2 cellular contexts compared by ENCODE assay signal in the genomic region with DNA sequence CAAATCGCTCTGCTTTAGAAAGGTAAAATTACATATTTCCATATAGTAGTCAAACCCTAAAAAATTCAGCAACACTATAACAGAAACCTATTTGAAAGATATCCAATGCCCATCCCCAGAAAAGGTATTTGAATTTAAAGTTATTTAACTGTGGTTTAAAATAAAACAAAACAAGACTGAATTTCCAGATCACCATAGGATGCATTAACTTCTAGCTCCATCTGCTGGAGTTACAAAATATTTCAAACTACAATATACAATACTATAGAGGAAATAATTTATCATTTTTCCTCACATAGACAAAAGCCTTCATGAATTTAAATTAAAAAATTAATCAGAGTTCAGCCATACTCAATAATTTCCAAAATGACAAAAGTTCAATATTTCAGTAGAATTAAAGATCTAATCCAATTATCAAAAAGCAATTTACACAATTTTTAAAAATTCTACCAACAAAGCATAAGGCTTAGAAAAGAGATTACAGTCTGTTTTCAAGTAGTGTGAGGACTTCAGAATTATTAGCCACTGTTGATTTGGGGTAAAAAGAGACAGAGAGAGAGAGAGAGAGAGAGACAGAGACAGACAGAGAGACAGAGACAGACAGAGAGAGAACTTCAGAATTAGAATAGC.
TF ChIP-seq lines count a peak whose summit lies in the region.

No MANE protein-coding gene starts in this region.

TF ChIP-seq in Ishikawa, 13 proteins besides CTCF, POLR2A, EP300 and RAD21 (continued from another document):
- TF ChIP-seq, protein P1, sequence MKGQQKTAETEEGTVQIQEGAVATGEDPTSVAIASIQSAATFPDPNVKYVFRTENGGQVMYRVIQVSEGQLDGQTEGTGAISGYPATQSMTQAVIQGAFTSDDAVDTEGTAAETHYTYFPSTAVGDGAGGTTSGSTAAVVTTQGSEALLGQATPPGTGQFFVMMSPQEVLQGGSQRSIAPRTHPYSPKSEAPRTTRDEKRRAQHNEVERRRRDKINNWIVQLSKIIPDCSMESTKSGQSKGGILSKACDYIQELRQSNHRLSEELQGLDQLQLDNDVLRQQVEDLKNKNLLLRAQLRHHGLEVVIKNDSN (IDR thresholded peaks at IDR 0.05) = no peak
- no peak for TF ChIP-seq TEAD4 (IDR thresholded peaks at IDR 0.05)
- no peak for TF ChIP-seq CEBPB (IDR thresholded peaks at IDR 0.05)
- TF ChIP-seq TAF1 (IDR thresholded peaks at IDR 0.05; ENCODE audit: low read depth) = no peak
- TF ChIP-seq EGR1 (IDR thresholded peaks at IDR 0.05) = no peak
- TF ChIP-seq, protein P2, sequence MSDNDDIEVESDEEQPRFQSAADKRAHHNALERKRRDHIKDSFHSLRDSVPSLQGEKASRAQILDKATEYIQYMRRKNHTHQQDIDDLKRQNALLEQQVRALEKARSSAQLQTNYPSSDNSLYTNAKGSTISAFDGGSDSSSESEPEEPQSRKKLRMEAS (IDR thresholded peaks at IDR 0.05) = no peak
- TF ChIP-seq CREB1 (IDR thresholded peaks at IDR 0.05; ENCODE audit: low read depth) = no peak

TF ChIP-seq in HepG2, 621 proteins besides CTCF, POLR2A, EP300 and RAD21 (continued from another document):
- TF ChIP-seq, protein P3, sequence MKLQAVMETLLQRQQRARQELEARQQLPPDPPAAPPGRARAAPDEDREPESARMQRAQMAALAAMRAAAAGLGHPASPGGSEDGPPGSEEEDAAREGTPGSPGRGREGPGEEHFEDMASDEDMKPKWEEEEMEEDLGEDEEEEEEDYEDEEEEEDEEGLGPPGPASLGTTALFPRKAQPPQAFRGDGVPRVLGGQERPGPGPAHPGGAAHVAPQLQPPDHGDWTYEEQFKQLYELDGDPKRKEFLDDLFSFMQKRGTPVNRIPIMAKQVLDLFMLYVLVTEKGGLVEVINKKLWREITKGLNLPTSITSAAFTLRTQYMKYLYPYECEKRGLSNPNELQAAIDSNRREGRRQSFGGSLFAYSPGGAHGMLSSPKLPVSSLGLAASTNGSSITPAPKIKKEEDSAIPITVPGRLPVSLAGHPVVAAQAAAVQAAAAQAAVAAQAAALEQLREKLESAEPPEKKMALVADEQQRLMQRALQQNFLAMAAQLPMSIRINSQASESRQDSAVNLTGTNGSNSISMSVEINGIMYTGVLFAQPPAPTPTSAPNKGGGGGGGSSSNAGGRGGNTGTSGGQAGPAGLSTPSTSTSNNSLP (IDR thresholded peaks at IDR 0.05; ENCODE audit: low read depth, low read length) = peak; percentile 10; the same call in 1 of the 2 replicates
TF ChIP-seq in HepG2: peak in this region for 3.
